Comparison of ENCODE assay signal across 8 cellular contexts in genomic region chr12:104672501-104673265, GRCh38.
A peak's percentile ranks its signal among the peaks of the same experiment; 100 is the strongest.
DNase-seq lines count a peak whose midpoint lies in the region; ATAC-seq, FAIRE-seq and TF ChIP-seq lines count a peak whose summit lies in the region.

No MANE protein-coding gene starts in this region.

- H3K27ac ChIP-seq in vagina, result peak overlapping the region; percentile 56

- intact Hi-C loops in Right ventricle myocardium superior (cut with DNase I) (loop anchor here (10.0 kb wide), 1 partner anchor 288 kb away; no protein-coding TSS in a partner anchor), Right ventricle myocardium inferior (cut with DNase I) (loop anchor here (2.0 to 10.0 kb wide), 2 partner anchors 76 to 288 kb away; no protein-coding TSS in a partner anchor), vagina (cut with DNase I) (no loop called here)

- H3K27me3 ChIP-seq in bronchial epithelial cell (ENCODE audit: control insufficient read depth, insufficient read depth, low read length) (no peaks in the 10 kb centered on the region), vagina (no peaks in the 10 kb centered on the region)

- peak; percentile 9 for ATAC-seq in Right ventricle myocardium superior (ENCODE audit: poor library complexity)
- no peak for ATAC-seq in Right ventricle myocardium inferior
- no peak for ATAC-seq in memory B cell (ENCODE audit: low read depth)
- no peak for ATAC-seq in GM18867 (IDR thresholded peaks at IDR 0.05; ENCODE audit: unreplicated experiment)

- peak overlapping the region; percentile 88 for H3K27ac Mint-ChIP-seq in memory B cell

- no peak overlapping the region for H3K4me3 Mint-ChIP-seq in memory B cell

- H3K36me3 ChIP-seq in bronchial epithelial cell (ENCODE audit: control insufficient read depth, insufficient read depth, low read length) (no peaks in the 10 kb centered on the region), vagina (no peaks in the 10 kb centered on the region)

- no peaks in the 10 kb centered on the region for H3K9me3 Mint-ChIP-seq in memory B cell

- TF ChIP-seq CTCF in bronchial epithelial cell (IDR thresholded peaks at IDR 0.05; ENCODE audit: insufficient read depth, low read length, severe bottlenecking) (no peak), vagina (IDR thresholded peaks at IDR 0.05) (no peak)

- no peaks in the 10 kb centered on the region for H3K9me3 ChIP-seq in vagina

- H3K4me1 ChIP-seq in vagina, result peaks cover 66% of the 10 kb centered on the region

- peaks cover 42% of the 10 kb centered on the region for H3K4me1 Mint-ChIP-seq in memory B cell

- peaks cover under 1% of the 10 kb centered on the region for H3K36me3 Mint-ChIP-seq in memory B cell

- FAIRE-seq in bronchial epithelial cell (lab: Jason Lieb, UNC), result no peak

- no peaks in the 10 kb centered on the region for H3K27me3 Mint-ChIP-seq in memory B cell

- H3K4me3 ChIP-seq in bronchial epithelial cell (ENCODE audit: low read depth, low read length), result no peak overlapping the region
- H3K4me3 ChIP-seq in vagina, result no peak overlapping the region

- no peak for DNase-seq in Right ventricle myocardium superior
- no peak for DNase-seq in Right ventricle myocardium inferior (ENCODE audit: missing footprints)
- DNase-seq in bronchial epithelial cell (ENCODE audit: low read depth), result peak; percentile 68
- no peak for DNase-seq in memory B cell (ENCODE audit: low spot score in 2 of 2)
- no peak for DNase-seq in vagina (ENCODE audit: extremely low spot score in 2 of 2)
- no peak for DNase-seq in DMS 273 treated with DMSO at 0.1 percent for 48 hours (lab: John Stamatoyannopoulos, UW)
- no peak for DNase-seq in G401 (ENCODE audit: low spot score)

- no peak for TF ChIP-seq POLR2A in vagina (IDR thresholded peaks at IDR 0.05)

- in situ Hi-C loops in G401 (cut with HindIII; ENCODE audit: low sequenced_read_pairs), result no loop called here
